ENCODE assay signal across 13 cellular contexts in the genomic region with DNA sequence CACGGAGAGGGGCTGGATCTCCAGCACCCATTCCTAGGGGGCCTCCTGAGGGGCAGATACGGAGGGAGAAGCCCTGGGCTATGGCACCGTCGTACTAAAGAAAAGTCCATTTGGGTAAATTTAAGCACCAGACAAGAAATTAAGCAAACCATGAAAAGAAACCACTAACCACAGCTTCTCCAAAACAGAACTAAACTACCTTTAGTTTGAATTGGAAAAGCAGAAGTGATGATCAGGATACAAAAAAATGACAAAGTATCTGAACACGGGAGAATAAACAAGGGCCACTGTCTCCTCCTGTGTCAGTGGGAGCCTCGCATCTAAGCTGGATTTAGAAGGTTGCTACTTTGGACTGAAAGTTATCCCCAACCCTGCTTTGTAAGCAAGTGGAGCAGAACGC.
A peak's percentile ranks its signal among the peaks of the same experiment; 100 is the strongest.
DNase-seq lines count a peak whose midpoint lies in the region; ATAC-seq and TF ChIP-seq lines count a peak whose summit lies in the region.
"Had no signal": no experiment of that assay in that cellular context is flagged by ENCODE, and none has a peak within 500 bp of the region (broad histone marks: within the 10 kb centered on the region; RNA-seq: fewer than 3 reads in every experiment).

No MANE protein-coding gene starts in this region.

- no peaks in the 10 kb centered on the region for H3K36me3 ChIP-seq in BLaER1 treated with 17β-estradiol and CSF1 and Interleukin-3, amounts not matched to agents 10 nM and 100 nM
- no peaks in the 10 kb centered on the region for H3K36me3 ChIP-seq in mucosa of descending colon (ENCODE audit: low read depth)

- POLR2A ChIA-PET in RWPE1 (lab: Yijun Ruan, JAX; ENCODE audit: low non-redundant PET) = no interaction called here

- H3K27me3 ChIP-seq in BLaER1 treated with 17β-estradiol and CSF1 and Interleukin-3, amounts not matched to agents 10 nM and 100 nM = peaks cover 6 to 97% (median 25%) of the 10 kb centered on the region in 11 experiments; a peak in 17 of 22 replicates
- no peaks in the 10 kb centered on the region for H3K27me3 ChIP-seq in layer of hippocampus (ENCODE audit: control insufficient read depth, insufficient read depth, low read length)

- intact Hi-C loops in mucosa of descending colon (cut with DNase I, micrococcal nuclease) = no loop called here

- 0 out of 22 replicates have a peak overlapping the region, but pooled peaks of 1 of the 11 experiments have one; percentile 22 for H3K9ac ChIP-seq in BLaER1 treated with 17β-estradiol and CSF1 and Interleukin-3, amounts not matched to agents 10 nM and 100 nM

- peaks cover 31 to 59% (median 44%) of the 10 kb centered on the region in 10 experiments for H3K4me1 ChIP-seq in BLaER1 treated with 17β-estradiol and CSF1 and Interleukin-3, amounts not matched to agents 10 nM and 100 nM
- peaks cover 3% of the 10 kb centered on the region for H3K4me1 ChIP-seq in mucosa of descending colon (ENCODE audit: low read depth)

- H3K4me2 ChIP-seq in BLaER1 treated with 17β-estradiol and CSF1 and Interleukin-3, amounts not matched to agents 10 nM and 100 nM = peak overlapping the region; percentile 58 to 83 (median 76)

- no peak for TF ChIP-seq CTCF in mucosa of descending colon (IDR thresholded peaks at IDR 0.05)
- TF ChIP-seq CTCF in RWPE1 (conservative IDR thresholded peaks at IDR 0.05; ENCODE audit: low read depth) = no peak
- TF ChIP-seq CTCF in GM10266 (IDR thresholded peaks at IDR 0.05; ENCODE audit: control insufficient read depth, insufficient read depth, low read depth, missing control alignments) = no peak

- CTCF ChIA-PET in RWPE1 (lab: Yijun Ruan, JAX) = interaction anchor here (0.6 kb wide), 1 partner anchor 371 kb away, joined by 4 read pairs; no protein-coding TSS in a partner anchor

- no peak overlapping the region for H3K27ac ChIP-seq in BLaER1 treated with 17β-estradiol and CSF1 and Interleukin-3, amounts not matched to agents 10 nM and 100 nM
- H3K27ac ChIP-seq in layer of hippocampus (ENCODE audit: low read depth, low read length) = peak overlapping the region; percentile 84
- H3K27ac ChIP-seq in RWPE1 = no peak overlapping the region

- no peak for ATAC-seq in mucosa of descending colon
- no peak for ATAC-seq in HG02610 (IDR thresholded peaks at IDR 0.05; ENCODE audit: unreplicated experiment)
- ATAC-seq: PC-3, T-cell had no signal

- H3K4me3 ChIP-seq in BLaER1 treated with 17β-estradiol and CSF1 and Interleukin-3, amounts not matched to agents 10 nM and 100 nM = no peak overlapping the region
- no peak overlapping the region for H3K4me3 ChIP-seq in mucosa of descending colon

- peaks cover 65 to 98% (median 95%) of the 10 kb centered on the region in 11 experiments; a peak in 21 of 22 replicates for H4K20me1 ChIP-seq in BLaER1 treated with 17β-estradiol and CSF1 and Interleukin-3, amounts not matched to agents 10 nM and 100 nM

- H3K9me3 ChIP-seq in BLaER1 treated with 17β-estradiol and CSF1 and Interleukin-3, amounts not matched to agents 10 nM and 100 nM (replicated peaks in 1 of 11) = no peaks in the 10 kb centered on the region
- no peaks in the 10 kb centered on the region for H3K9me3 ChIP-seq in mucosa of descending colon

- DNase-seq in KG1 (lab: John Stamatoyannopoulos, UW) (peak; percentile 41), SKM-1 (lab: John Stamatoyannopoulos, UW; ENCODE audit: unreplicated experiment) (peak; percentile 6), mucosa of descending colon (no peak), RWPE1 (ENCODE audit: low spot score) (no peak), GM10266 (ENCODE audit: extremely low spot score) (no peak)
- DNase-seq: activated CD4-positive, alpha-beta T cell treated with anti-CD3 and anti-CD28 coated beads, Interleukin-2, amount 10 ng/mL, durations not matched to agents 24 days and 14 days; activated T-cell treated with anti-CD3 and anti-CD28 coated beads, Interleukin-2, amount 50 U/mL, for 1 hour; mesenchymal stem cell; PC-3; T-cell had no signal

Comparison
In these comparisons a context has a peak if more than half of its experiments do, and no peak if none do; other contexts are left out.
1. DNase-seq: peak in KG1 (single experiment) and SKM-1 (single experiment); none in mucosa of descending colon (0 of 3), RWPE1 (single experiment) and GM10266 (single experiment).